In genomic region chr15:77064539-77065308, GRCh38 we compare ENCODE assay signal across 11 cellular contexts. TPM values are rescaled to one million over a fixed set of nuclear protein-coding genes. Genes with fewer than 3 reads are reported as not detected.
A peak's percentile ranks its signal among the peaks of the same experiment; 100 is the strongest.
DNase-seq lines count a peak whose midpoint lies in the region; FAIRE-seq and TF ChIP-seq lines count a peak whose summit lies in the region.
"Had no signal": no experiment of that assay in that cellular context is flagged by ENCODE, and none has a peak within 500 bp of the region (broad histone marks: within the 10 kb centered on the region; RNA-seq: fewer than 3 reads in every experiment).

No MANE protein-coding gene starts in this region.

- 100% methylated on average over 1 of the region's 6 CpGs for WGBS in trophoblast cell (ENCODE audit: extremely low coverage, insufficient coverage, insufficient read length)

- H3K4me3 ChIP-seq in fibroblast of lung (replicated peaks in 1 of 4; ENCODE audit: control extremely low read depth in 1 of 4, insufficient read depth in 1 of 4, low read depth in 3 of 4, low read length in 4 of 4) (no peak overlapping the region), trophoblast cell (ENCODE audit: low read depth, low read length) (no peak overlapping the region)
- H3K4me3 ChIP-seq: esophagus muscularis mucosa, SJSA1 had no signal

- peaks cover 14% of the 10 kb centered on the region for H3K4me1 ChIP-seq in fibroblast of lung (ENCODE audit: control insufficient read depth, extremely low read depth, insufficient read depth, low read length)
- H3K4me1 ChIP-seq in trophoblast cell (ENCODE audit: control insufficient read depth in 1 of 2, insufficient read depth in 2 of 2, low read length in 2 of 2) = peaks cover 0 to 3% of the 10 kb centered on the region in 2 experiments

- H3K79me2 ChIP-seq in fibroblast of lung (ENCODE audit: control insufficient read depth, insufficient read depth, low read length) = peaks cover 57% of the 10 kb centered on the region
- no peaks in the 10 kb centered on the region for H3K79me2 ChIP-seq in trophoblast cell (ENCODE audit: control insufficient read depth, insufficient read depth, low read length, poor library complexity)

- H3K4me2 ChIP-seq in fibroblast of lung (ENCODE audit: extremely low read depth, insufficient read depth, low read length) = peak overlapping the region; percentile 21
- no peak overlapping the region for H3K4me2 ChIP-seq in trophoblast cell (ENCODE audit: low read length)

- H2AFZ ChIP-seq in fibroblast of lung (ENCODE audit: low read length) = no peak overlapping the region
- no peak overlapping the region for H2AFZ ChIP-seq in trophoblast cell (ENCODE audit: insufficient read depth, low read length, poor library complexity)

- no peak for TF ChIP-seq POLR2A in H54 (IDR thresholded peaks at IDR 0.05; ENCODE audit: low read depth, low read length)

- H4K8ac ChIP-seq in trophoblast cell (ENCODE audit: low read depth, low read length) = no peak overlapping the region

- no peak overlapping the region for H3K23ac ChIP-seq in trophoblast cell (ENCODE audit: low read length)

- H3K9ac ChIP-seq in fibroblast of lung (ENCODE audit: insufficient read depth, low read length) (no peak overlapping the region), trophoblast cell (ENCODE audit: low read length) (no peak overlapping the region)

- no peak for TF ChIP-seq CTCF in fibroblast of lung (conservative IDR thresholded peaks at IDR 0.05 in 1 of 2, IDR thresholded peaks at IDR 0.05 in 1 of 2; ENCODE audit: low read depth in 1 of 2, low read length in 2 of 2)

- H3K14ac ChIP-seq in trophoblast cell (ENCODE audit: low read length) = no peak overlapping the region

- H3K27me3 ChIP-seq in fibroblast of lung (ENCODE audit: control insufficient read depth, insufficient read depth, low read length) (no peaks in the 10 kb centered on the region), trophoblast cell (ENCODE audit: insufficient read depth, low read length) (no peaks in the 10 kb centered on the region)
- H3K27me3 ChIP-seq: esophagus muscularis mucosa, SJSA1 had no signal

- no peak overlapping the region for H2BK12ac ChIP-seq in trophoblast cell (ENCODE audit: low read length)

- no peak overlapping the region for H2AK5ac ChIP-seq in trophoblast cell (ENCODE audit: low read length)

- no peak overlapping the region for H3K4ac ChIP-seq in trophoblast cell (ENCODE audit: low read depth, low read length)

- H2BK120ac ChIP-seq in trophoblast cell (ENCODE audit: insufficient read depth, low read length, poor library complexity) = no peak overlapping the region

- no peaks in the 10 kb centered on the region for H3K79me1 ChIP-seq in trophoblast cell (ENCODE audit: low read length)

- no peaks in the 10 kb centered on the region for H4K20me1 ChIP-seq in fibroblast of lung (ENCODE audit: control insufficient read depth, extremely low read depth, insufficient read depth, low read length)

- H3K9me3 ChIP-seq in fibroblast of lung (ENCODE audit: control insufficient read depth, insufficient read depth, low read depth, low read length) = no peaks in the 10 kb centered on the region
- H3K9me3 ChIP-seq in trophoblast cell (ENCODE audit: insufficient read depth, low read depth, low read length) = no peaks in the 10 kb centered on the region
- H3K9me3 ChIP-seq: esophagus muscularis mucosa, SJSA1 had no signal

- peak; percentile 96 for FAIRE-seq in H54 (lab: Jason Lieb, UNC)

- no peak overlapping the region for H4K12ac ChIP-seq in trophoblast cell (ENCODE audit: low read depth, low read length)

- no peak overlapping the region for H4K91ac ChIP-seq in trophoblast cell (ENCODE audit: low read depth, low read length)

- H3K27ac ChIP-seq in fibroblast of lung (ENCODE audit: insufficient read depth, low read length) (no peak overlapping the region), trophoblast cell (ENCODE audit: low read depth, low read length) (no peak overlapping the region)
- H3K27ac ChIP-seq: esophagus muscularis mucosa, SJSA1 had no signal

- no peak overlapping the region for H2BK5ac ChIP-seq in trophoblast cell (ENCODE audit: low read depth, low read length, poor library complexity)

- in situ Hi-C loops in SK-MEL-5 (cut with HindIII; ENCODE audit: low pct_unique_long_range_greater_than_20kb, low sequenced_read_pairs) = no loop called here

- H3K36me3 ChIP-seq in fibroblast of lung (ENCODE audit: control insufficient read depth, insufficient read depth, low read length) = no peaks in the 10 kb centered on the region
- no peaks in the 10 kb centered on the region for H3K36me3 ChIP-seq in trophoblast cell (ENCODE audit: control insufficient read depth in 1 of 2, insufficient read depth in 2 of 2, low read length in 2 of 2)
- H3K36me3 ChIP-seq: esophagus muscularis mucosa had no signal

- H3K18ac ChIP-seq in trophoblast cell (ENCODE audit: low read length) = no peak overlapping the region

- no peak for DNase-seq in H54 (ENCODE audit: insufficient read length, low spot score)
- peak; percentile 72 for DNase-seq in SK-MEL-5 (ENCODE audit: low read depth, low spot score)
- DNase-seq in fibroblast of lung (ENCODE audit: low read depth in 2 of 2) = peak in 1 of 2 donors; percentile 75
- peak; percentile 18 to 39 for DNase-seq in trophoblast cell
- DNase-seq in activated CD4-positive, alpha-beta T cell treated with anti-CD3 and anti-CD28 coated beads for 4 hours = no peak
- no peak for DNase-seq in activated CD4-positive, CD25-positive, alpha-beta regulatory T cell treated with anti-CD3 and anti-CD28 coated beads, Interleukin-2, amount 50 U/mL, for 72 hours
- DNase-seq in HUDEP-2 (lab: John Stamatoyannopoulos, UW; ENCODE audit: unreplicated experiment in 76 of 76) = no peak
- DNase-seq in NOMO-1 (lab: John Stamatoyannopoulos, UW; ENCODE audit: unreplicated experiment in 2 of 2) = no peak
- DNase-seq: NCI-H187 had no signal

RNA-seq across cellular contexts. Expression of gene TSPAN3, which starts 6.2 kb away (rescaled TPM):
- 460 and 489 TPM in 2 replicates for total RNA-seq in SK-MEL-5 (2014; rRNA removed; shearing (Covaris generic))
- polyA plus RNA-seq in SK-MEL-5 (2015; cell fraction: cytosol; rRNA removed) = 578 and 652 TPM in 2 replicates
- polyA plus RNA-seq in SK-MEL-5 (2015; cell fraction: nucleus; rRNA removed) = 78.6 and 136 TPM in 2 replicates
- 181 and 225 TPM in 2 replicates for total RNA-seq in fibroblast of lung
- 308 and 472 TPM in 2 replicates for polyA plus RNA-seq in fibroblast of lung
- polyA plus RNA-seq in fibroblast of lung (2012) = 175 and 230 TPM in 2 replicates
- 174 and 216 TPM in 2 replicates for polyA minus RNA-seq in fibroblast of lung (ENCODE audit: low replicate concordance)
- polyA plus RNA-seq in trophoblast cell (2013) = 93.4 and 95.8 TPM in 2 replicates

Comparison
In these comparisons a context has a peak if more than half of its experiments do, and no peak if none do; other contexts are left out.
1. DNase-seq: peak in SK-MEL-5 (single experiment) and trophoblast cell (2 of 2); none in H54 (single experiment), activated CD4-positive, alpha-beta T cell treated with anti-CD3 and anti-CD28 coated beads for 4 hours (0 of 2), activated CD4-positive, CD25-positive, alpha-beta regulatory T cell treated with anti-CD3 and anti-CD28 coated beads, Interleukin-2, amount 50 U/mL, for 72 hours (single experiment), HUDEP-2 (0 of 76) and NOMO-1 (0 of 2).